Comparison of ENCODE assay signal across 8 cellular contexts in the genomic region with DNA sequence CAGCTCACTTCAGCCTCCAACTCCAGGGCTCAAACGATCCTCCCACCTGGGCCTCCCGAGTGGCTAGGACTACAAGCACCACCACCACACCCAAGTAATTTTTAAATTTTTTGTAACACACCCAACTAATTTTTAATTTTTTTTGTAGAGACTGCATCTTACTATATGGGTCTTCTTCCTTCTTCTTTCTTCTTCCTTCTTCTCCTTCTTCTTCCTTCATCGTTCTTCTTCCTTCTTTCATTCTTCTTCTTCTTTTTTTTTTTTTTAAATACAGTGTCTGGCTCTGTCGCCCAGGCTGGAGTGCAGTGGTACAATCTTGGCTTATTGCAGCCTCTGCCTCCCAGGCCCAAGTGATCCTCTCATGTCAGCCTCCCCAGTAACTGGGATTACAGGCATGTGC. TPM values are rescaled to one million over a fixed set of nuclear protein-coding genes. Genes with fewer than 3 reads are reported as not detected.
A peak's percentile ranks its signal among the peaks of the same experiment; 100 is the strongest.
DNase-seq lines count a peak whose midpoint lies in the region; ATAC-seq and TF ChIP-seq lines count a peak whose summit lies in the region.

No MANE protein-coding gene starts in this region.

- ATAC-seq in HG02884 (IDR thresholded peaks at IDR 0.05; ENCODE audit: unreplicated experiment), result no peak

- H3K4me3 Mint-ChIP-seq in activated naive CD4-positive, alpha-beta T cell treated with anti-CD3 and anti-CD28 coated beads, Interleukin-2, amount 10 ng/mL, durations not matched to agents 7 days and 5 days, result peak overlapping the region; percentile 80

- no peak overlapping the region for H2BK120ac ChIP-seq in mesendoderm (ENCODE audit: low read depth, low read length)

- no peaks in the 10 kb centered on the region for H3K9me3 Mint-ChIP-seq in activated naive CD4-positive, alpha-beta T cell treated with anti-CD3 and anti-CD28 coated beads, Interleukin-2, amount 10 ng/mL, durations not matched to agents 7 days and 5 days

- no peak overlapping the region for H2BK5ac ChIP-seq in mesendoderm (ENCODE audit: low read length)

- H3K27ac ChIP-seq in ascending aorta, result peak overlapping the region; percentile 91 to 94
- no peak overlapping the region for H3K27ac ChIP-seq in mesendoderm (ENCODE audit: low read depth, low read length)
- peak overlapping the region; percentile 93 to 97 (median 94) for H3K27ac ChIP-seq in transverse colon

- peaks cover 14% of the 10 kb centered on the region for H3K36me3 Mint-ChIP-seq in activated naive CD4-positive, alpha-beta T cell treated with anti-CD3 and anti-CD28 coated beads, Interleukin-2, amount 10 ng/mL, durations not matched to agents 7 days and 5 days

- H3K27me3 ChIP-seq in ascending aorta (no peaks in the 10 kb centered on the region), mesendoderm (ENCODE audit: insufficient read depth, low read length, poor library complexity) (no peaks in the 10 kb centered on the region), transverse colon (no peaks in the 10 kb centered on the region)

- TF ChIP-seq CTCF in ascending aorta (IDR thresholded peaks at IDR 0.05), result no peak
- no peak for TF ChIP-seq CTCF in transverse colon (IDR thresholded peaks at IDR 0.05)

- no peak overlapping the region for H3K9ac ChIP-seq in mesendoderm (ENCODE audit: low read length)

- no peak for DNase-seq in activated naive CD4-positive, alpha-beta T cell treated with anti-CD3 and anti-CD28 coated beads, Interleukin-2, amount 10 ng/mL, durations not matched to agents 7 days and 5 days
- no peak for DNase-seq in activated naive CD4-positive, alpha-beta T cell treated with anti-CD3 and anti-CD28 coated beads, Interleukin-2, amount 50 U/mL, for 16 hours
- DNase-seq in ascending aorta (ENCODE audit: low spot score in 2 of 2), result no peak
- DNase-seq in mesendoderm, result no peak
- no peak for DNase-seq in transverse colon
- DNase-seq in glomerular visceral epithelial cell (ENCODE audit: extremely low spot score), result no peak
- no peak for DNase-seq in putamen (ENCODE audit: low spot score)

- peaks cover 50% of the 10 kb centered on the region for H3K4me1 Mint-ChIP-seq in activated naive CD4-positive, alpha-beta T cell treated with anti-CD3 and anti-CD28 coated beads, Interleukin-2, amount 10 ng/mL, durations not matched to agents 7 days and 5 days

- H3K56ac ChIP-seq in mesendoderm (ENCODE audit: low read length), result peak overlapping the region; percentile 58

- H3K4me3 ChIP-seq in ascending aorta, result peak overlapping the region; percentile 76 to 83
- H3K4me3 ChIP-seq in mesendoderm (ENCODE audit: low read length), result no peak overlapping the region
- H3K4me3 ChIP-seq in transverse colon, result peak overlapping the region in 2 of 4 donors; percentile 65 to 85

- intact Hi-C loops in ascending aorta (cut with DNase I) (loop anchor here (1.0 to 5.0 kb wide), 5 partner anchors 48 to 343 kb away; a partner anchor contains a TSS), transverse colon (cut with DNase I; ENCODE audit: low total_unique reads) (no loop called here)

- H3K27me3 Mint-ChIP-seq in activated naive CD4-positive, alpha-beta T cell treated with anti-CD3 and anti-CD28 coated beads, Interleukin-2, amount 10 ng/mL, durations not matched to agents 7 days and 5 days, result no peaks in the 10 kb centered on the region

- H4K5ac ChIP-seq in mesendoderm (ENCODE audit: low read length), result no peak overlapping the region

- no peak overlapping the region for H2BK15ac ChIP-seq in mesendoderm (replicated peaks; ENCODE audit: low read depth)

- H3K23ac ChIP-seq in mesendoderm (ENCODE audit: low read length), result no peak overlapping the region

- 88% methylated on average over 1 of the region's 4 CpGs for WGBS in mesendoderm (ENCODE audit: extremely low coverage, insufficient coverage, low lambda C conversion rate)
- WGBS in transverse colon (ENCODE audit: low coverage in 1 of 2), 2 donors, result 84 to 87% methylated on average over 4 of the region's 4 CpGs

- in situ Hi-C loops in transverse colon (cut with MboI; ENCODE audit: low pct_ligation_motif_present in 1 of 4, low pct_unique_long_range_greater_than_20kb in 1 of 4, low sequenced_read_pairs in 3 of 4), result no loop called here

- peaks cover 3 to 16% of the 10 kb centered on the region in 2 donors for H3K4me1 ChIP-seq in ascending aorta
- H3K4me1 ChIP-seq in mesendoderm (ENCODE audit: control insufficient read depth, low read depth, low read length), result no peaks in the 10 kb centered on the region
- H3K4me1 ChIP-seq in transverse colon, result peaks cover 8 to 32% (median 14%) of the 10 kb centered on the region in 4 donors

- no peak overlapping the region for H3K4ac ChIP-seq in mesendoderm (ENCODE audit: low read depth, low read length)

- no peak overlapping the region for H2AK5ac ChIP-seq in mesendoderm (ENCODE audit: low read length)

- H3K18ac ChIP-seq in mesendoderm (ENCODE audit: low read length), result no peak overlapping the region

- no peaks in the 10 kb centered on the region for H3K9me3 ChIP-seq in ascending aorta
- no peaks in the 10 kb centered on the region for H3K9me3 ChIP-seq in transverse colon

- CTCF ChIA-PET in activated naive CD4-positive, alpha-beta T cell treated with anti-CD3 and anti-CD28 coated beads, Interleukin-2, amount 10 ng/mL, durations not matched to agents 7 days and 5 days (lab: Charles Lee), result interaction anchor here (3.3 kb wide), 1 partner anchor 234 kb away, joined by 24 read pairs; no protein-coding TSS in a partner anchor

- H3K4me2 ChIP-seq in mesendoderm (ENCODE audit: low read length), result no peak overlapping the region

- H3K27ac Mint-ChIP-seq in activated naive CD4-positive, alpha-beta T cell treated with anti-CD3 and anti-CD28 coated beads, Interleukin-2, amount 10 ng/mL, durations not matched to agents 7 days and 5 days, result peak overlapping the region; percentile 87

- H3K36me3 ChIP-seq in ascending aorta, result no peaks in the 10 kb centered on the region
- no peaks in the 10 kb centered on the region for H3K36me3 ChIP-seq in mesendoderm (ENCODE audit: control insufficient read depth, insufficient read depth, low read length)
- no peaks in the 10 kb centered on the region for H3K36me3 ChIP-seq in transverse colon

- no peaks in the 10 kb centered on the region for H3K79me2 ChIP-seq in mesendoderm (ENCODE audit: control insufficient read depth, insufficient read depth, low read length)

- H4K8ac ChIP-seq in mesendoderm (ENCODE audit: low read depth, low read length), result no peak overlapping the region

- TF ChIP-seq EP300 in transverse colon (IDR thresholded peaks at IDR 0.05; ENCODE audit: low read depth), result no peak

- no peak for TF ChIP-seq POLR2A in transverse colon (IDR thresholded peaks at IDR 0.05)

- H3K79me1 ChIP-seq in mesendoderm (ENCODE audit: low read length), result no peaks in the 10 kb centered on the region

RNA-seq across cellular contexts. Expression of a gene that starts 1.0 kb away (rescaled TPM):
- 19.4 TPM for total RNA-seq in ascending aorta
- polyA plus RNA-seq in mesendoderm (2013, experiment 1 of 2), result 12.4 TPM
- polyA plus RNA-seq in mesendoderm (2013, experiment 2 of 2), result 12.0 TPM
- total RNA-seq in transverse colon, result 10 to 100 TPM; 11.2 to 42.7 (median 26.4) TPM

RNA-seq across cellular contexts. Expression of a gene that starts 48.0 kb away (rescaled TPM):
- total RNA-seq in ascending aorta, result 54.8 TPM
- 17.9 TPM for polyA plus RNA-seq in mesendoderm (2013, experiment 1 of 2)
- polyA plus RNA-seq in mesendoderm (2013, experiment 2 of 2), result 18.7 TPM
- 10 to 100 TPM; 16.1 to 47.0 (median 40.0) TPM for total RNA-seq in transverse colon
